Comparison of ENCODE assay signal across 12 cellular contexts in the genomic region with DNA sequence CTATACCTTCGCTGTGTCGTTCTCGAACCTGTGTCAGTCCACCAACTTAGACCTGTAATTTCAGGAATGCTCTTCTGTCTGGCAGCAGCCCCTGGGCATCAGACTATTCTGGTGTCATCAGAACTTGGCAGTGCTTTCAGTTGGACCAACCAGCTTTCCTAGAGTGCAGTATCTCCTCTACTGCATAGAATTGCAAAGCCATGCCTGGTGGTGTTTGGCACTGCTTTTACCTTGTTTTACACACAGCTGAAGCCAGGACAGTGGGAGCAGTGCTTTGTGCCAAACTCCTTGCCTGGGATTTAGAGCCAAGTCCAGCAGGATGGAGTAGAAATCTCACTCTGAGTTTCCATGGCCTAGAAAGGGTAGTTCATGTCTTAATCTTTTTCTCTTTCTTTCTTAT. TPM values are rescaled to one million over a fixed set of nuclear protein-coding genes. Genes with fewer than 3 reads are reported as not detected.
DNase-seq lines count a peak whose midpoint lies in the region; ATAC-seq, FAIRE-seq and TF ChIP-seq lines count a peak whose summit lies in the region.
"Had no signal": no experiment of that assay in that cellular context is flagged by ENCODE, and none has a peak within 500 bp of the region (broad histone marks: within the 10 kb centered on the region; RNA-seq: fewer than 3 reads in every experiment).

No MANE protein-coding gene starts in this region.

- H3K9me3 ChIP-seq in HepG2 (ENCODE audit: low read length) (no peaks in the 10 kb centered on the region), smooth muscle cell (replicated peaks; ENCODE audit: low read depth) (no peaks in the 10 kb centered on the region)

- intact Hi-C loops in HepG2 (cut with micrococcal nuclease; ENCODE audit: unreplicated experiment): loop anchor here (5.0 kb wide), 1 partner anchor 402 kb away; the partner anchor contains the start of gene TGFB3

- no peak for TF ChIP-seq RAD21 in HepG2 (CRISPR knock-in tag; IDR thresholded peaks at IDR 0.05)

- WGBS in HepG2 (ENCODE audit: low lambda C conversion rate): 17% methylated on average over 3 of the region's 3 CpGs
- WGBS in smooth muscle cell (ENCODE audit: low lambda C conversion rate): 98% methylated on average over 3 of the region's 3 CpGs

- POLR2A ChIA-PET in HepG2 (lab: Yijun Ruan, JAX): interaction anchor here (1.9 to 6.1 kb wide), 3 partner anchors 66 to 77 kb away, joined by 11 to 127 read pairs (median 22); no protein-coding TSS in a partner anchor

- BruUV-seq in HepG2 (replicated peaks; lab: Mats Ljungman, UMichigan): no TSS peak

- DNase-seq in NCI-H446 treated with DMSO at 0.1 percent for 48 hours (lab: John Stamatoyannopoulos, UW) (peak; percentile 6), cerebellar nuclear complex (lab: John Stamatoyannopoulos, UW) (peak; percentile 3 to 18), HepG2 (ENCODE audit: low spot score) (no peak), smooth muscle cell (lab: John Stamatoyannopoulos, UW; ENCODE audit: unreplicated experiment) (no peak)
- no peak for DNase-seq in activated T-cell treated with anti-CD3 and anti-CD28 coated beads, Interleukin-2, amount 50 U/mL, for 4 hours
- DNase-seq: EL, OCI-M1 had no signal

- H3K4me1 Mint-ChIP-seq in activated T-cell treated with anti-CD3 and anti-CD28 coated beads, Interleukin-2, amount 50 U/mL, for 4 hours (ENCODE audit: low read depth): peaks cover 10% of the 10 kb centered on the region

- FAIRE-seq in HepG2 (lab: Jason Lieb, UNC): no peak

- TF ChIP-seq EP300 in HepG2 (IDR thresholded peaks at IDR 0.05; ENCODE audit: low read depth in 2 of 2, low read length in 2 of 2): no peak
- TF ChIP-seq EP300 in HepG2 (CRISPR knock-in tag; IDR thresholded peaks at IDR 0.05; ENCODE audit: borderline replicate concordance): no peak

- H3K27ac ChIP-seq in HepG2 (ENCODE audit: extremely low read length, insufficient read depth, low read length) (no peak overlapping the region), smooth muscle cell (ENCODE audit: low read depth) (no peak overlapping the region)

- peak overlapping the region; percentile 64 to 91 (median 82) for H3K4me3 ChIP-seq in HepG2 (replicated peaks in 1 of 3; ENCODE audit: insufficient read depth in 1 of 3, low read depth in 2 of 3, low read length in 3 of 3)
- H3K4me3 ChIP-seq in smooth muscle cell: peak overlapping the region; percentile 67

- ATAC-seq in HepG2: peak; percentile 5; the same call in 2 of the 3 replicates
- ATAC-seq in HG03135 (IDR thresholded peaks at IDR 0.05; ENCODE audit: unreplicated experiment): no peak
- ATAC-seq in activated T-cell treated with anti-CD3 and anti-CD28 coated beads, Interleukin-2, amount 50 U/mL, for 4 hours: no peak
- no peak for ATAC-seq in GM18505 (IDR thresholded peaks at IDR 0.05; ENCODE audit: unreplicated experiment)
- ATAC-seq in activated CD4-positive, CD25-positive, alpha-beta regulatory T cell treated with anti-CD3 and anti-CD28 coated beads, Interleukin-2, amount 50 U/mL, for 24 hours: no peak
- ATAC-seq: WTC11 had no signal

- H3F3A ChIP-seq in smooth muscle cell (ENCODE audit: low read depth): peaks cover 3% of the 10 kb centered on the region

- H3K4me2 ChIP-seq in HepG2 (ENCODE audit: low read depth, low read length): peak overlapping the region; percentile 96
- H3K4me2 ChIP-seq in smooth muscle cell: peak overlapping the region; percentile 96

- in situ Hi-C loops in HepG2 (cut with HindIII; ENCODE audit: extremely low pct_ligation_motif_present, low pct_unique_long_range_greater_than_20kb): loop anchor here (5.0 kb wide), 1 partner anchor 72 kb away; no protein-coding TSS in a partner anchor

- no peaks in the 10 kb centered on the region for H3K27me3 Mint-ChIP-seq in activated T-cell treated with anti-CD3 and anti-CD28 coated beads, Interleukin-2, amount 50 U/mL, for 4 hours (ENCODE audit: low read depth)

- no peak overlapping the region for H2AFZ ChIP-seq in HepG2 (ENCODE audit: low read length)
- no peak overlapping the region for H2AFZ ChIP-seq in smooth muscle cell (ENCODE audit: low read depth)

- TF ChIP-seq CTCF in HepG2 (CRISPR knock-in tag; IDR thresholded peaks at IDR 0.05): no peak
- TF ChIP-seq CTCF in smooth muscle cell (IDR thresholded peaks at IDR 0.05; ENCODE audit: borderline replicate concordance, insufficient read depth, poor library complexity, severe bottlenecking): no peak

- TF ChIP-seq POLR2A in HepG2 (IDR thresholded peaks at IDR 0.05; ENCODE audit: insufficient read depth in 1 of 2, low read depth in 2 of 2, low read length in 2 of 2) (no peak), GM18505 (IDR thresholded peaks at IDR 0.05; ENCODE audit: borderline replicate concordance, extremely low read depth, insufficient read depth, insufficient read length) (no peak)

- H3K36me3 ChIP-seq in HepG2 (replicated peaks in 1 of 2; ENCODE audit: control insufficient read depth in 1 of 2, insufficient read depth in 2 of 2, low read length in 2 of 2): no peaks in the 10 kb centered on the region
- no peaks in the 10 kb centered on the region for H3K36me3 ChIP-seq in smooth muscle cell (ENCODE audit: low read depth)

- H3K79me2 ChIP-seq in HepG2 (ENCODE audit: insufficient read depth, low read length) (peaks cover 18% of the 10 kb centered on the region), smooth muscle cell (ENCODE audit: low read depth) (no peaks in the 10 kb centered on the region)

- H3K4me3 Mint-ChIP-seq in activated T-cell treated with anti-CD3 and anti-CD28 coated beads, Interleukin-2, amount 50 U/mL, for 4 hours: no peak overlapping the region
- H3K4me3 Mint-ChIP-seq: WTC11 had no signal

- no peaks in the 10 kb centered on the region for H3K9me3 Mint-ChIP-seq in activated T-cell treated with anti-CD3 and anti-CD28 coated beads, Interleukin-2, amount 50 U/mL, for 4 hours
- H3K9me3 Mint-ChIP-seq: WTC11 had no signal

- H3K27me3 ChIP-seq in HepG2 (ENCODE audit: control insufficient read depth in 1 of 2, insufficient read depth in 2 of 2, low read length in 2 of 2) (no peaks in the 10 kb centered on the region; a peak in 1 of 5 replicates), smooth muscle cell (ENCODE audit: low read depth) (peaks cover 5% of the 10 kb centered on the region)

- H4K20me1 ChIP-seq in HepG2 (ENCODE audit: insufficient read depth, low read length) (no peaks in the 10 kb centered on the region), smooth muscle cell (ENCODE audit: low read depth) (no peaks in the 10 kb centered on the region)

- H3K36me3 Mint-ChIP-seq in activated T-cell treated with anti-CD3 and anti-CD28 coated beads, Interleukin-2, amount 50 U/mL, for 4 hours (ENCODE audit: insufficient read depth): no peaks in the 10 kb centered on the region
- H3K36me3 Mint-ChIP-seq: WTC11 had no signal

- CTCF ChIA-PET in HepG2 (lab: Yijun Ruan, JAX; ENCODE audit: low intra/inter-chr PET ratio, low total read pairs): interaction anchor here (4.4 kb wide), 1 partner anchor 73 kb away, joined by 123 read pairs; no protein-coding TSS in a partner anchor

- H3K9ac ChIP-seq in HepG2 (ENCODE audit: insufficient read depth, low read depth, low read length): peak overlapping the region; percentile 73
- H3K9ac ChIP-seq in smooth muscle cell (ENCODE audit: low read depth): no peak overlapping the region

- H3K4me1 ChIP-seq in HepG2 (ENCODE audit: insufficient read depth, low read length) (peaks cover 48% of the 10 kb centered on the region), smooth muscle cell (ENCODE audit: low read depth) (peaks cover 20% of the 10 kb centered on the region)

RNA-seq across cellular contexts. Expression of gene FLVCR2, which starts 1.5 kb away (rescaled TPM):
- total RNA-seq in HepG2 (2016; rRNA removed; fragmentation: Illumina TruSeq; extraction: Trizol) (5.5 and 9.9 TPM in 2 replicates), smooth muscle cell (3.9 and 13.3 TPM in 2 replicates)
- total RNA-seq in HepG2 (2016; cell fraction: cytosol; rRNA removed; fragmentation: Illumina TruSeq; extraction: Trizol; ENCODE audit: low read depth): 7.3 and 7.4 TPM in 2 replicates
- total RNA-seq in HepG2 (2016; cell fraction: insoluble cytoplasmic fraction; rRNA removed; fragmentation: Illumina TruSeq; extraction: Trizol): 5.0 and 9.9 TPM in 2 replicates
- 4.0 TPM in 2 replicates for total RNA-seq in HepG2 (2016; cell fraction: membrane; rRNA removed; fragmentation: Illumina TruSeq; extraction: Trizol)
- 10.9 and 16.4 TPM in 2 replicates for total RNA-seq in HepG2 (2016; cell fraction: nucleus; rRNA removed; fragmentation: Illumina TruSeq; extraction: Trizol)
- polyA plus RNA-seq in HepG2 (2011; rRNA removed) (10.5 and 10.8 TPM in 2 replicates), smooth muscle cell (3.0 and 3.5 TPM in 2 replicates)
- polyA plus RNA-seq in HepG2 (2011; cell fraction: cytosol; rRNA removed): 7.4 and 9.1 TPM in 2 replicates
- 8.0 and 8.1 TPM in 2 replicates for polyA plus RNA-seq in HepG2 (2011; cell fraction: nucleus; rRNA removed)
- polyA plus RNA-seq in HepG2 (2012): 5.6 and 6.4 TPM in 2 replicates
- 0.65 and 1.3 TPM in 2 replicates for polyA plus RNA-seq in HepG2 (2016; cell fraction: cytosol; fragmentation: Illumina TruSeq; extraction: Trizol; ENCODE audit: low read depth)
- polyA plus RNA-seq in HepG2 (2016; cell fraction: insoluble cytoplasmic fraction; fragmentation: Illumina TruSeq; extraction: Trizol; ENCODE audit: low read depth): 4.2 and 5.4 TPM in 2 replicates
- 1.6 and 1.8 TPM in 2 replicates for polyA plus RNA-seq in HepG2 (2016; cell fraction: membrane; fragmentation: Illumina TruSeq; extraction: Trizol; ENCODE audit: low read depth)
- polyA plus RNA-seq in HepG2 (2016; cell fraction: nucleus; fragmentation: Illumina TruSeq; extraction: Trizol; ENCODE audit: insufficient read depth, low read depth): 10.5 and 14.8 TPM in 2 replicates
- 13.9 and 28.4 TPM in 2 replicates for polyA minus RNA-seq in HepG2 (2011; rRNA and poly(A)+ RNA removed; ENCODE audit: low replicate concordance)
- polyA minus RNA-seq in HepG2 (2011; cell fraction: cytosol; rRNA and poly(A)+ RNA removed): 9.8 and 11.6 TPM in 2 replicates
- polyA minus RNA-seq in HepG2 (2011; cell fraction: nucleus; rRNA and poly(A)+ RNA removed): 15.9 and 16.5 TPM in 2 replicates
- 1 to 10 TPM; 1.5 to 5.3 (median 3.3) TPM for total RNA-seq in activated T-cell treated with anti-CD3 and anti-CD28 coated beads, Interleukin-2, amount 50 U/mL, for 4 hours

RNA-seq across cellular contexts. Expression of gene BATF, which starts 57.6 kb away (rescaled TPM):
- total RNA-seq in HepG2 (2016; rRNA removed; fragmentation: Illumina TruSeq; extraction: Trizol) (0.22 and 0.44 TPM in 2 replicates), smooth muscle cell (not detected in 2 replicates)
- total RNA-seq in HepG2 (2016; cell fraction: cytosol; rRNA removed; fragmentation: Illumina TruSeq; extraction: Trizol; ENCODE audit: low read depth): 0.26 and 0.30 TPM in 2 replicates
- 0.19 TPM in 1 of 2 replicates, not detected in the other for total RNA-seq in HepG2 (2016; cell fraction: insoluble cytoplasmic fraction; rRNA removed; fragmentation: Illumina TruSeq; extraction: Trizol)
- 0.53 and 0.96 TPM in 2 replicates for total RNA-seq in HepG2 (2016; cell fraction: membrane; rRNA removed; fragmentation: Illumina TruSeq; extraction: Trizol)
- total RNA-seq in HepG2 (2016; cell fraction: nucleus; rRNA removed; fragmentation: Illumina TruSeq; extraction: Trizol): not detected in 2 replicates
- polyA plus RNA-seq in HepG2 (2011; rRNA removed) (0.37 and 0.88 TPM in 2 replicates), smooth muscle cell (not detected in 2 replicates)
- 0.31 and 0.60 TPM in 2 replicates for polyA plus RNA-seq in HepG2 (2011; cell fraction: cytosol; rRNA removed)
- 0.48 TPM in 2 replicates for polyA plus RNA-seq in HepG2 (2011; cell fraction: nucleus; rRNA removed)
- 0.20 TPM in 1 of 2 replicates, not detected in the other for polyA plus RNA-seq in HepG2 (2012)
- 0.44 and 0.83 TPM in 2 replicates for polyA plus RNA-seq in HepG2 (2016; cell fraction: cytosol; fragmentation: Illumina TruSeq; extraction: Trizol; ENCODE audit: low read depth)
- 0.41 TPM in 1 of 2 replicates, not detected in the other for polyA plus RNA-seq in HepG2 (2016; cell fraction: insoluble cytoplasmic fraction; fragmentation: Illumina TruSeq; extraction: Trizol; ENCODE audit: low read depth)
- polyA plus RNA-seq in HepG2 (2016; cell fraction: membrane; fragmentation: Illumina TruSeq; extraction: Trizol; ENCODE audit: low read depth): 0.79 and 0.93 TPM in 2 replicates
- polyA plus RNA-seq in HepG2 (2016; cell fraction: nucleus; fragmentation: Illumina TruSeq; extraction: Trizol; ENCODE audit: insufficient read depth, low read depth): not detected in 2 replicates
- polyA minus RNA-seq in HepG2 (2011; rRNA and poly(A)+ RNA removed; ENCODE audit: low replicate concordance): 0.70 TPM in 1 of 2 replicates, not detected in the other
- polyA minus RNA-seq in HepG2 (2011; cell fraction: cytosol; rRNA and poly(A)+ RNA removed): 0.69 TPM in 1 of 2 replicates, not detected in the other
- polyA minus RNA-seq in HepG2 (2011; cell fraction: nucleus; rRNA and poly(A)+ RNA removed): 0.62 TPM in 1 of 2 replicates, not detected in the other
- total RNA-seq in activated T-cell treated with anti-CD3 and anti-CD28 coated beads, Interleukin-2, amount 50 U/mL, for 4 hours: 100 to 1,000 TPM; 186 to 193 (median 191) TPM
- total RNA-seq: chondrocyte, WTC11 had no signal

Comparison
In these comparisons a context has a peak if more than half of its experiments do, and no peak if none do; other contexts are left out.
1. DNase-seq: peak in NCI-H446 treated with DMSO at 0.1 percent for 48 hours (single experiment) and cerebellar nuclear complex (2 of 2); none in HepG2 (single experiment), smooth muscle cell (single experiment) and activated T-cell treated with anti-CD3 and anti-CD28 coated beads, Interleukin-2, amount 50 U/mL, for 4 hours (single experiment).
2. RNA of gene BATF, which starts 57.6 kb away (total RNA-seq): 186 to 193 TPM in activated T-cell treated with anti-CD3 and anti-CD28 coated beads, Interleukin-2, amount 50 U/mL, for 4 hours; 0.19 to 0.96 TPM in HepG2 and not detected in smooth muscle cell; every median in the first group is over 10 times any median in the second.